28 cellular contexts compared by ENCODE assay signal in genomic region chr22:36961626-36962025, GRCh38. TPM values are rescaled to one million over a fixed set of nuclear protein-coding genes. Genes with fewer than 3 reads are reported as not detected.
"Had no signal": no experiment of that assay in that cellular context is flagged by ENCODE, and none has a peak within 500 bp of the region (broad histone marks: within the 10 kb centered on the region; RNA-seq: fewer than 3 reads in every experiment).

No MANE protein-coding gene starts in this region.

- H3K27me3 ChIP-seq: brain microvascular endothelial cell had no signal

- H3K27ac ChIP-seq: adrenal gland, brain microvascular endothelial cell, esophagus muscularis mucosa had no signal

- H3K36me3 ChIP-seq: adrenal gland, brain microvascular endothelial cell, esophagus muscularis mucosa had no signal

- H3K4me1 ChIP-seq: adrenal gland, esophagus muscularis mucosa had no signal

- DNase-seq: activated CD4-positive, alpha-beta memory T cell treated with anti-CD3 and anti-CD28 coated beads for 36 hours; activated CD4-positive, alpha-beta T cell treated with anti-CD3 and anti-CD28 coated beads for 36 hours; activated CD4-positive, alpha-beta T cell treated with anti-CD3 and anti-CD28 coated beads, Interleukin-2, amount 10 ng/mL, durations not matched to agents 24 days and 14 days; activated CD4-positive, CD25-positive, alpha-beta regulatory T cell; activated CD4-positive, CD25-positive, alpha-beta regulatory T cell treated with anti-CD3 and anti-CD28 coated beads, Interleukin-2, amount 50 U/mL, for 72 hours; activated CD8-positive, alpha-beta memory T cell treated with anti-CD3 and anti-CD28 coated beads, Interleukin-2, amount 10 ng/mL, durations not matched to agents 7 days and 5 days; activated CD8-positive, alpha-beta memory T cell treated with anti-CD3 and anti-CD28 coated beads, Interleukin-2, amount 50 U/mL, for 4 hours; activated CD8-positive, alpha-beta T cell treated with anti-CD3 and anti-CD28 coated beads, Interleukin-2, amount 10 ng/mL, durations not matched to agents 7 days and 5 days; activated effector memory CD4-positive, alpha-beta T cell treated with anti-CD3 and anti-CD28 coated beads, Interleukin-2, amount 50 U/mL, for 16 hours; activated naive CD4-positive, alpha-beta T cell treated with anti-CD3 and anti-CD28 coated beads for 36 hours; activated naive CD8-positive, alpha-beta T cell treated with anti-CD3 and anti-CD28 coated beads for 36 hours; activated naive CD8-positive, alpha-beta T cell treated with anti-CD3 and anti-CD28 coated beads, Interleukin-2, amount 50 U/mL, for 24 hours; activated T-cell treated with anti-CD3 and anti-CD28 coated beads, Interleukin-2, amount 50 U/mL, for 1 hour; activated T-cell treated with anti-CD3 and anti-CD28 coated beads, Interleukin-2, amount 50 U/mL, for 48 hours; anterior cingulate cortex; brain microvascular endothelial cell; cortex of kidney; dermis blood vessel endothelial cell; effector CD4-positive, alpha-beta T cell; effector memory CD8-positive, alpha-beta T cell; erythroblast; foreskin fibroblast; head of caudate nucleus; T-helper 1 cell; T-helper 2 cell had no signal

- H3K4me3 ChIP-seq: adrenal gland, esophagus muscularis mucosa had no signal

- H3K9me3 ChIP-seq: adrenal gland had no signal

RNA-seq across cellular contexts. Expression of gene CSF2RB, which starts 48.2 kb away (rescaled TPM):
- total RNA-seq: bronchial epithelial cell had no signal
